8 cellular contexts compared by ENCODE assay signal in genomic region chr7:150668472-150668911, GRCh38. TPM values are rescaled to one million over a fixed set of nuclear protein-coding genes. Genes with fewer than 3 reads are reported as not detected.
A peak's percentile ranks its signal among the peaks of the same experiment; 100 is the strongest.
DNase-seq lines count a peak whose midpoint lies in the region; ATAC-seq, FAIRE-seq and TF ChIP-seq lines count a peak whose summit lies in the region.

No MANE protein-coding gene starts in this region.

- peaks cover 63 to 95% (median 79%) of the 10 kb centered on the region in 4 donors for H3K4me1 Mint-ChIP-seq in CD4-positive, alpha-beta memory T cell
- peaks cover 14% of the 10 kb centered on the region for H3K4me1 Mint-ChIP-seq in endothelial cell (ENCODE audit: unreplicated experiment)

- peak overlapping the region; percentile 46 for H2AFZ ChIP-seq in GM12878 (ENCODE audit: control insufficient read depth, low read depth, low read length)

- H3K9ac ChIP-seq in GM12878 (ENCODE audit: control insufficient read depth, insufficient read depth, low read length), result peak overlapping the region; percentile 11

- peaks cover 2 to 42% (median 32%) of the 10 kb centered on the region in 8 donors for H3K9me3 Mint-ChIP-seq in CD4-positive, alpha-beta memory T cell
- no peaks in the 10 kb centered on the region for H3K9me3 Mint-ChIP-seq in endothelial cell (ENCODE audit: unreplicated experiment)

- TF ChIP-seq POLR2A in GM12878 (IDR thresholded peaks at IDR 0.05; ENCODE audit: low read depth, low read length) (peak; percentile 37; the same call in 1 of the 2 replicates), ovary (IDR thresholded peaks at IDR 0.05) (no peak)

- H3K27me3 Mint-ChIP-seq in CD4-positive, alpha-beta memory T cell, result no peaks in the 10 kb centered on the region
- H3K27me3 Mint-ChIP-seq in endothelial cell (ENCODE audit: unreplicated experiment), result no peaks in the 10 kb centered on the region

- no peaks in the 10 kb centered on the region for H3K27me3 ChIP-seq in CD4-positive, alpha-beta memory T cell (ENCODE audit: insufficient read depth, low read length)
- no peaks in the 10 kb centered on the region for H3K27me3 ChIP-seq in GM12878 (replicated peaks in 1 of 2; ENCODE audit: control insufficient read depth in 2 of 2, insufficient read depth in 2 of 2, low read length in 1 of 2)
- no peaks in the 10 kb centered on the region for H3K27me3 ChIP-seq in ovary

- H3K79me2 ChIP-seq in GM12878 (ENCODE audit: control insufficient read depth, insufficient read depth, low read length), result no peaks in the 10 kb centered on the region

- H3K9me3 ChIP-seq in CD4-positive, alpha-beta memory T cell (ENCODE audit: control insufficient read depth in 1 of 2, low read length in 2 of 2), result no peaks in the 10 kb centered on the region
- H3K9me3 ChIP-seq in KOPT-K1 (ENCODE audit: insufficient read depth, low read length, poor library complexity, severe bottlenecking) (peaks cover 9% of the 10 kb centered on the region), GM12878 (replicated peaks; ENCODE audit: control insufficient read depth, insufficient read depth, low read length) (peaks cover 12% of the 10 kb centered on the region), ovary (no peaks in the 10 kb centered on the region)

- peak overlapping the region; percentile 82 to 99 (median 98) for H3K27ac Mint-ChIP-seq in CD4-positive, alpha-beta memory T cell
- H3K27ac Mint-ChIP-seq in endothelial cell (ENCODE audit: unreplicated experiment), result no peak overlapping the region

- H3K4me3 Mint-ChIP-seq in CD4-positive, alpha-beta memory T cell, result peak overlapping the region; percentile 55 to 84 (median 72)
- no peak overlapping the region for H3K4me3 Mint-ChIP-seq in endothelial cell (ENCODE audit: unreplicated experiment)

- CTCF ChIA-PET in CD4-positive, alpha-beta memory T cell (lab: Charles Lee; ENCODE audit: partially characterized antibody), result interaction anchor here (0.8 to 3.6 kb wide), 11 partner anchors 17 to 220 kb away, joined by 3 to 15 read pairs (median 5); partner anchors contain the start of genes GIMAP2, GIMAP4, GIMAP5 and GIMAP6
- CTCF ChIA-PET in GM12878 (lab: Yijun Ruan, JAX), result interaction anchor here (0.7 to 2.9 kb wide), 8 partner anchors 12 to 1545 kb away, joined by 3 to 16 read pairs (median 4); partner anchors contain the start of gene GIMAP2

- SMC1A ChIA-PET in GM12878 (lab: Charles Lee; ENCODE audit: uncharacterized antibody, unreplicated experiment), result interaction anchor here (0.6 to 5.2 kb wide), 22 partner anchors 7 to 235 kb away, joined by 3 to 57 read pairs (median 5); partner anchors contain the start of genes GIMAP1, GIMAP2, GIMAP4 and GIMAP6

- WGBS in GM12878 (ENCODE audit: insufficient coverage, insufficient replicate concordance, low lambda C conversion rate, missing lambda C conversion rate), result 0% methylated on average over 1 of the region's 1 CpG
- WGBS in ovary, 3 donors, result 35 to 69% (median 56%) methylated on average over 1 of the region's 1 CpG

- peak overlapping the region; percentile 68 for H3K27ac ChIP-seq in CD4-positive, alpha-beta memory T cell (ENCODE audit: low read depth, low read length)
- H3K27ac ChIP-seq in KOPT-K1 (ENCODE audit: low read depth, low read length, poor library complexity, severe bottlenecking), result peak overlapping the region; percentile 99
- peak overlapping the region; percentile 76 for H3K27ac ChIP-seq in GM12878 (ENCODE audit: control insufficient read depth, insufficient read depth)
- no peak overlapping the region for H3K27ac ChIP-seq in ovary

- no TSS peak for BruUV-seq in GM12878 (replicated peaks; lab: Mats Ljungman, UMichigan)

- DNase-seq in CD4-positive, alpha-beta memory T cell, result peak; percentile 80 to 88 (median 85)
- DNase-seq in GM12878 (ENCODE audit: low read depth, low spot score) (peak; percentile 99), ovary (no peak), endothelial cell (ENCODE audit: low spot score) (no peak), COLO829 (ENCODE audit: low spot score) (no peak)

- intact Hi-C loops in CD4-positive, alpha-beta memory T cell (cut with micrococcal nuclease), result loop anchor here (1.0 to 5.0 kb wide), 6 partner anchors 8 to 86 kb away; partner anchors contain the start of genes GIMAP1, GIMAP2, GIMAP5 and GIMAP6
- intact Hi-C loops in GM12878 (cut with micrococcal nuclease; ENCODE audit: unreplicated experiment), result loop anchor here (1.0 to 5.0 kb wide), 5 partner anchors 16 to 291 kb away; partner anchors contain the start of genes GIMAP2, GIMAP6 and ZNF775
- intact Hi-C loops in ovary (cut with DNase I), result no loop called here

- RAD21 ChIA-PET in GM12878 (lab: Charles Lee; ENCODE audit: unreplicated experiment), result interaction anchor here (1.1 to 3.9 kb wide), 7 partner anchors 17 to 235 kb away, joined by 3 to 31 read pairs (median 11); partner anchors contain the start of genes GIMAP2, GIMAP6 and GIMAP8

- peak; percentile 19; the same call in 1 of the 2 replicates for TF ChIP-seq RAD21 in GM12878 (IDR thresholded peaks at IDR 0.05; ENCODE audit: insufficient read depth, low read depth, low read length)

- peak overlapping the region; percentile 2 to 26 for H3K4me3 ChIP-seq in CD4-positive, alpha-beta memory T cell (ENCODE audit: low read length in 2 of 2)
- H3K4me3 ChIP-seq in GM12878 (no peak overlapping the region), ovary (no peak overlapping the region)

- FAIRE-seq in GM12878 (lab: Jason Lieb, UNC), result peak; percentile 81

- POLR2A ChIA-PET in CD4-positive, alpha-beta memory T cell (lab: Charles Lee; ENCODE audit: partially characterized antibody), result interaction anchor here (0.6 to 10.4 kb wide), 38 partner anchors 10 to 299 kb away, joined by 3 to 189 read pairs (median 6); partner anchors contain the start of genes GIMAP1, GIMAP2, GIMAP4 and GIMAP5
- POLR2A ChIA-PET in GM12878 (lab: Charles Lee), result interaction anchor here (0.6 to 2.7 kb wide), 5 partner anchors 17 to 663 kb away, joined by 3 to 27 read pairs (median 4); partner anchors contain the start of gene GIMAP2

- ATAC-seq in GM21447 (IDR thresholded peaks at IDR 0.05; ENCODE audit: unreplicated experiment) (peak; percentile 85), GM12878 (peak; percentile 90), HG02571 (IDR thresholded peaks at IDR 0.05; ENCODE audit: unreplicated experiment) (no peak)

- H3K36me3 Mint-ChIP-seq in CD4-positive, alpha-beta memory T cell, result peaks cover 11 to 19% of the 10 kb centered on the region in 2 donors
- peaks cover 4% of the 10 kb centered on the region for H3K36me3 Mint-ChIP-seq in endothelial cell (ENCODE audit: low read depth, unreplicated experiment)

- H3K36me3 ChIP-seq in CD4-positive, alpha-beta memory T cell (ENCODE audit: insufficient read depth, low read length), result no peaks in the 10 kb centered on the region
- H3K36me3 ChIP-seq in KOPT-K1 (ENCODE audit: insufficient read depth, low read length), result no peaks in the 10 kb centered on the region
- no peaks in the 10 kb centered on the region for H3K36me3 ChIP-seq in GM12878 (ENCODE audit: control insufficient read depth in 2 of 2, insufficient read depth in 2 of 2, low read length in 1 of 2)
- H3K36me3 ChIP-seq in ovary, result no peaks in the 10 kb centered on the region

- peak overlapping the region; percentile 39 for H3K4me2 ChIP-seq in GM12878 (ENCODE audit: control insufficient read depth, insufficient read depth)

- no peaks in the 10 kb centered on the region for H4K20me1 ChIP-seq in GM12878 (ENCODE audit: control insufficient read depth, insufficient read depth)

- peak; percentile 33 to 82; a peak in 2 of 4 replicates for TF ChIP-seq EP300 in GM12878 (IDR thresholded peaks at IDR 0.05; ENCODE audit: borderline replicate concordance in 1 of 2, control insufficient read depth in 1 of 2, low read depth in 2 of 2, low read length in 2 of 2)
- TF ChIP-seq EP300 in ovary (IDR thresholded peaks at IDR 0.05), result no peak

- peaks cover 92% of the 10 kb centered on the region for H3K4me1 ChIP-seq in CD4-positive, alpha-beta memory T cell (ENCODE audit: insufficient read depth, low read length)
- H3K4me1 ChIP-seq in GM12878 (ENCODE audit: control insufficient read depth, insufficient read depth, low read length), result peaks cover 65% of the 10 kb centered on the region
- no peaks in the 10 kb centered on the region for H3K4me1 ChIP-seq in ovary (ENCODE audit: insufficient read depth)

- in situ Hi-C loops in GM12878 (cut with MboI), result no loop called here

- no peak for TF ChIP-seq CTCF in GM12878 (IDR thresholded peaks at IDR 0.05 in 2 of 3, conservative IDR thresholded peaks at IDR 0.05 in 1 of 3; ENCODE audit: control insufficient read depth in 2 of 3, extremely low read depth in 1 of 3, insufficient read depth in 1 of 3, low read depth in 3 of 3, low read length in 3 of 3)
- TF ChIP-seq CTCF in ovary (IDR thresholded peaks at IDR 0.05), result no peak
- TF ChIP-seq CTCF in endothelial cell (IDR thresholded peaks at IDR 0.05; ENCODE audit: unreplicated experiment), result no peak

RNA-seq across cellular contexts. Expression of gene GIMAP2, which starts 17.0 kb away (rescaled TPM):
- total RNA-seq in CD4-positive, alpha-beta memory T cell, result 100 to 1,000 TPM; 238 to 244 TPM
- polyA plus RNA-seq in CD4-positive, alpha-beta memory T cell, result 100 to 1,000 TPM in 1 of 2 donors, 10 to 100 TPM in 1; 90.0 to 110 TPM
- total RNA-seq in GM12878 (2013; cell fraction: nucleolus; rRNA removed), result 41.2 and 41.5 TPM in 2 replicates
- 28.9 and 34.4 TPM in 2 replicates for total RNA-seq in GM12878 (2014; rRNA removed)
- total RNA-seq in GM12878 (2014; rRNA removed; fragmentation: Illumina TruSeq; extraction: Trizol), result 37.0 and 37.3 TPM in 2 replicates
- 29.8 TPM in 2 replicates for total RNA-seq in GM12878 (2021)
- polyA plus RNA-seq in GM12878 (2011; ENCODE audit: low read depth), result 24.7 TPM
- 102 and 134 TPM in 2 replicates for polyA plus RNA-seq in GM12878 (2011; rRNA removed)
- polyA plus RNA-seq in GM12878 (2011; cell fraction: cytosol; rRNA removed), result 47.4 and 47.6 TPM in 2 replicates
- polyA plus RNA-seq in GM12878 (2011; cell fraction: nucleus; rRNA removed), result 49.5 and 50.6 TPM in 2 replicates
- 30.1 and 35.8 TPM in 2 replicates for polyA plus RNA-seq in GM12878 (2012)
- 33.8 and 49.8 TPM in 2 replicates for polyA plus RNA-seq in GM12878 (2014; fragmentation: Illumina TruSeq; extraction: Trizol)
- polyA plus RNA-seq in GM12878 (2014; fragmentation: Nextera tagmentation; extraction: Ambion mirVana), result 10 to 100 TPM; 47.5 to 60.0 TPM
- 25.3 and 29.2 TPM in 2 replicates for polyA plus RNA-seq in GM12878 (2014; rRNA removed)
- 10 to 100 TPM; 21.3 to 24.4 TPM for polyA plus RNA-seq in GM12878 (2016; fragmentation: Nextera tagmentation; extraction: Ambion mirVana)
- 62.5 and 79.0 TPM in 2 replicates for polyA minus RNA-seq in GM12878 (2011; rRNA and poly(A)+ RNA removed)
- 18.5 and 20.3 TPM in 2 replicates for polyA minus RNA-seq in GM12878 (2011; cell fraction: cytosol; rRNA and poly(A)+ RNA removed)
- 28.0 and 40.8 TPM in 2 replicates for polyA minus RNA-seq in GM12878 (2011; cell fraction: nucleus; rRNA and poly(A)+ RNA removed)
- 10 to 100 TPM in 3 of 7 donors, 1 to 10 TPM in 4; 6.0 to 13.3 (median 10.0) TPM for total RNA-seq in ovary
- polyA plus RNA-seq in ovary, result 10 to 100 TPM; 14.4 to 19.4 TPM
- 1.9 TPM for total RNA-seq in endothelial cell (ENCODE audit: unreplicated experiment)

RNA-seq across cellular contexts. Expression of gene GIMAP6, which starts 36.3 kb away (rescaled TPM):
- 100 to 1,000 TPM; 158 to 173 TPM for total RNA-seq in CD4-positive, alpha-beta memory T cell
- 100 to 1,000 TPM; 115 to 154 TPM for polyA plus RNA-seq in CD4-positive, alpha-beta memory T cell
- total RNA-seq in GM12878 (2013; cell fraction: nucleolus; rRNA removed), result 8.3 and 9.5 TPM in 2 replicates
- total RNA-seq in GM12878 (2014; rRNA removed), result 37.9 and 38.8 TPM in 2 replicates
- total RNA-seq in GM12878 (2014; rRNA removed; fragmentation: Illumina TruSeq; extraction: Trizol), result 34.6 and 34.7 TPM in 2 replicates
- 36.2 and 40.9 TPM in 2 replicates for total RNA-seq in GM12878 (2021)
- 24.1 TPM for polyA plus RNA-seq in GM12878 (2011; ENCODE audit: low read depth)
- polyA plus RNA-seq in GM12878 (2011; rRNA removed), result 49.2 and 51.4 TPM in 2 replicates
- polyA plus RNA-seq in GM12878 (2011; cell fraction: cytosol; rRNA removed), result 45.1 and 46.6 TPM in 2 replicates
- polyA plus RNA-seq in GM12878 (2011; cell fraction: nucleus; rRNA removed), result 29.7 and 34.6 TPM in 2 replicates
- 32.3 and 33.9 TPM in 2 replicates for polyA plus RNA-seq in GM12878 (2012)
- 37.8 and 39.0 TPM in 2 replicates for polyA plus RNA-seq in GM12878 (2014; fragmentation: Illumina TruSeq; extraction: Trizol)
- 1 to 10 TPM; 6.2 to 8.3 TPM for polyA plus RNA-seq in GM12878 (2014; fragmentation: Nextera tagmentation; extraction: Ambion mirVana)
- polyA plus RNA-seq in GM12878 (2014; rRNA removed), result 36.0 and 36.6 TPM in 2 replicates
- polyA plus RNA-seq in GM12878 (2016; fragmentation: Nextera tagmentation; extraction: Ambion mirVana), result 10 to 100 TPM; 22.8 to 27.8 TPM
- polyA minus RNA-seq in GM12878 (2011; rRNA and poly(A)+ RNA removed), result 42.8 and 59.7 TPM in 2 replicates
- polyA minus RNA-seq in GM12878 (2011; cell fraction: cytosol; rRNA and poly(A)+ RNA removed), result 15.4 and 20.4 TPM in 2 replicates
- polyA minus RNA-seq in GM12878 (2011; cell fraction: nucleus; rRNA and poly(A)+ RNA removed), result 23.8 and 28.7 TPM in 2 replicates
- 10 to 100 TPM in 4 of 7 donors, 1 to 10 TPM in 3; 3.6 to 17.0 (median 11.4) TPM for total RNA-seq in ovary
- 10 to 100 TPM; 16.5 to 38.1 TPM for polyA plus RNA-seq in ovary
- total RNA-seq in endothelial cell (ENCODE audit: unreplicated experiment), result 47.7 TPM

RNA-seq across cellular contexts. Expression of gene GIMAP1, which starts 47.9 kb away (rescaled TPM):
- 10 to 100 TPM; 93.7 to 97.6 TPM for total RNA-seq in CD4-positive, alpha-beta memory T cell
- 10 to 100 TPM; 36.6 to 69.2 TPM for polyA plus RNA-seq in CD4-positive, alpha-beta memory T cell
- total RNA-seq in GM12878 (2013; cell fraction: nucleolus; rRNA removed), result 1.4 and 1.7 TPM in 2 replicates
- total RNA-seq in GM12878 (2014; rRNA removed), result 1.9 and 2.3 TPM in 2 replicates
- total RNA-seq in GM12878 (2014; rRNA removed; fragmentation: Illumina TruSeq; extraction: Trizol), result 1.1 and 1.4 TPM in 2 replicates
- 1.3 and 1.4 TPM in 2 replicates for total RNA-seq in GM12878 (2021)
- polyA plus RNA-seq in GM12878 (2011; ENCODE audit: low read depth), result 1.7 TPM
- 0.91 and 1.2 TPM in 2 replicates for polyA plus RNA-seq in GM12878 (2011; rRNA removed)
- 1.0 and 1.4 TPM in 2 replicates for polyA plus RNA-seq in GM12878 (2011; cell fraction: cytosol; rRNA removed)
- polyA plus RNA-seq in GM12878 (2011; cell fraction: nucleus; rRNA removed), result 0.67 and 1.2 TPM in 2 replicates
- 2.2 and 3.2 TPM in 2 replicates for polyA plus RNA-seq in GM12878 (2012)
- 1.3 and 1.4 TPM in 2 replicates for polyA plus RNA-seq in GM12878 (2014; fragmentation: Illumina TruSeq; extraction: Trizol)
- under 1 TPM; 0.16 to 0.20 TPM for polyA plus RNA-seq in GM12878 (2014; fragmentation: Nextera tagmentation; extraction: Ambion mirVana)
- polyA plus RNA-seq in GM12878 (2014; rRNA removed), result 1.5 and 1.8 TPM in 2 replicates
- polyA plus RNA-seq in GM12878 (2016; fragmentation: Nextera tagmentation; extraction: Ambion mirVana), result 1 to 10 TPM in 1 of 2 experiments, under 1 TPM in 1; 0.58 to 1.0 TPM
- 0.73 and 0.98 TPM in 2 replicates for polyA minus RNA-seq in GM12878 (2011; rRNA and poly(A)+ RNA removed)
- polyA minus RNA-seq in GM12878 (2011; cell fraction: cytosol; rRNA and poly(A)+ RNA removed), result 0.27 TPM in 1 of 2 replicates, not detected in the other
- polyA minus RNA-seq in GM12878 (2011; cell fraction: nucleus; rRNA and poly(A)+ RNA removed), result 0.85 and 1.1 TPM in 2 replicates
- total RNA-seq in ovary, result 1 to 10 TPM in 6 of 7 donors, under 1 TPM in 1; 0.58 to 3.1 (median 1.9) TPM
- polyA plus RNA-seq in ovary, result 1 to 10 TPM; 5.5 to 6.2 TPM
- 3.6 TPM for total RNA-seq in endothelial cell (ENCODE audit: unreplicated experiment)

Comparison
In these comparisons a context has a peak if more than half of its experiments do, and no peak if none do; other contexts are left out.
1. DNase-seq: peak in CD4-positive, alpha-beta memory T cell (5 of 5) and GM12878 (single experiment); none in ovary (0 of 5), endothelial cell (single experiment) and COLO829 (single experiment).
2. H3K27ac ChIP-seq: peak in CD4-positive, alpha-beta memory T cell (single experiment), KOPT-K1 (single experiment) and GM12878 (single experiment); none in ovary (0 of 2).
3. H3K4me3 ChIP-seq: peak in CD4-positive, alpha-beta memory T cell (2 of 2); none in GM12878 (single experiment) and ovary (single experiment).
4. RNA of gene GIMAP2, which starts 17.0 kb away (total RNA-seq): 238 to 244 TPM in CD4-positive, alpha-beta memory T cell; 28.9 to 41.5 TPM in GM12878, 6.0 to 13.3 TPM in ovary and 1.9 TPM in endothelial cell (single experiment); every median in the first group is over 4 times any median in the second.
5. RNA of gene GIMAP1, which starts 47.9 kb away (total RNA-seq): 93.7 to 97.6 TPM in CD4-positive, alpha-beta memory T cell; 3.6 TPM in endothelial cell (single experiment), 0.58 to 3.1 TPM in ovary and 1.1 to 2.3 TPM in GM12878; every median in the first group is over 10 times any median in the second.
6. intact Hi-C loops: an anchor here in CD4-positive, alpha-beta memory T cell (1.0 to 5.0 kb wide) and GM12878 (1.0 to 5.0 kb wide); none called in ovary.